ENCODE assay signal across 7 cellular contexts in the genomic region with DNA sequence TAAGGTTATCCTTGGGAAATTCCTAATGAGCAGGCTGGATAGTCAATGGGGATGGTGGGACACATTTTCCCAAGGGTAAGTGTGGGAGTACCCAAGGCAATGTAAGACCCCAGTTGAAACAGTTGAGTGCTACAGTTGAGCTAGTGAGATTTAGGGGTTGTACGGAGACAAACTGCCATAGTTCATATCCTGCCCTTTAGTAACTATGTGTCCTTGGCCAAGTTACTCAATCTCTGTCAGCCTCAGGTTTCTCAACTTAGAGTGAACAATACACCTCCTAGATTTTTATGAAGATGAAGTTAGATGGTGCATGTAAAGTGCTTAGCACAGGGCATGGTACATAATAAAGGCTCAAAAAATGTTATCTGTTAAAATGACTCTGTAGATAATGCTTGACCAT. TPM values are rescaled to one million over a fixed set of nuclear protein-coding genes. Genes with fewer than 3 reads are reported as not detected.
"Had no signal": no experiment of that assay in that cellular context is flagged by ENCODE, and none has a peak within 500 bp of the region (broad histone marks: within the 10 kb centered on the region; RNA-seq: fewer than 3 reads in every experiment).

No MANE protein-coding gene starts in this region.

- H3K4me3 Mint-ChIP-seq: GM23338, H9, IgD-negative memory B cell had no signal

- H3K27ac Mint-ChIP-seq: GM23338, H9, IgD-negative memory B cell had no signal

- H3K4me3 ChIP-seq: GM23338 had no signal

- H3K9me3 Mint-ChIP-seq: GM23338, H9 had no signal

- DNase-seq: H9, HCEC 1CT, KBM-7 had no signal

- H3K27me3 Mint-ChIP-seq: IgD-negative memory B cell had no signal

- H3K36me3 Mint-ChIP-seq: IgD-negative memory B cell had no signal

- H3K4me1 Mint-ChIP-seq: IgD-negative memory B cell had no signal

RNA-seq across cellular contexts. Expression of a gene that starts 20.5 kb away (rescaled TPM):
- total RNA-seq: GM23338, H1, H9, HT-29 had no signal
- polyA plus RNA-seq: GM23338, H1, IgD-negative memory B cell had no signal
